Comparison of ENCODE assay signal across 13 cellular contexts in the genomic region with DNA sequence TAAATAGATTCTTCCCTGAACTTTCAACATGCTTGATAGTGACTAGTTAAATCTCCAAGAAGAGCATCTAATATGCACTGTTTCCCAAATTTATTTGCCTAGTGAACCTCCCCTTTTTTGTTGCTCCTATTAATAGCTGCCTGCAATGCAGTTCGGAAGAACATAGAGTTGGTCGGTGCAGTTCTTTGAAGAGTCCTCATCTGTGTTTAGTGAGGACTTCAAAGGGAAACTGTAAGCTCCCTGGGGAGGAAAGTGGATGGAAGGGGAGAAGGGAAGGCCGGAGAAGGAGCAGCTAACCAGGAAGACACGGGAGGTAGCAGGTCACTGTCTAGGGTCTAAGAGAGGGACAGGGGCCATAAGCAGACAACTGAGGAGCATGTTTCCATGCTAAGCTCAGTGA. TPM values are rescaled to one million over a fixed set of nuclear protein-coding genes. Genes with fewer than 3 reads are reported as not detected.
A peak's percentile ranks its signal among the peaks of the same experiment; 100 is the strongest.
DNase-seq lines count a peak whose midpoint lies in the region; ATAC-seq and TF ChIP-seq lines count a peak whose summit lies in the region.
"Had no signal": no experiment of that assay in that cellular context is flagged by ENCODE, and none has a peak within 500 bp of the region (broad histone marks: within the 10 kb centered on the region; RNA-seq: fewer than 3 reads in every experiment).

No MANE protein-coding gene starts in this region.

- intact Hi-C loops in CD8-positive, alpha-beta T cell (cut with DNase I, micrococcal nuclease), result loop anchor here in 1 of 2 experiments (1.0 kb wide), 1 partner anchor 8 kb away; no protein-coding TSS in a partner anchor

- WGBS in endodermal cell (ENCODE audit: insufficient coverage in 1 of 2, insufficient read length in 1 of 2), 2 experiments, result 81 to 86% methylated on average over 4 of the region's 4 CpGs

- DNase-seq in CD8-positive, alpha-beta T cell, result no peak
- no peak for DNase-seq in activated CD8-positive, alpha-beta T cell treated with anti-CD3 and anti-CD28 coated beads, Interleukin-2, amount 10 ng/mL, durations not matched to agents 7 days and 5 days
- no peak for DNase-seq in naive B cell
- DNase-seq in ecto neural progenitor cell (ENCODE audit: low spot score), result no peak
- DNase-seq in substantia nigra (lab: John Stamatoyannopoulos, UW), result no peak
- DNase-seq in endodermal cell, result no peak
- DNase-seq: OCI-M1, SW 1271, testis had no signal

- H3K4me1 ChIP-seq in CD8-positive, alpha-beta T cell (ENCODE audit: insufficient read depth, low read length), result peaks cover 84% of the 10 kb centered on the region
- H3K4me1 ChIP-seq in endodermal cell (ENCODE audit: control insufficient read depth, insufficient read depth, low read length), result no peaks in the 10 kb centered on the region
- H3K4me1 ChIP-seq: testis had no signal

- peak overlapping the region; percentile 44 for H3K4me3 ChIP-seq in CD8-positive, alpha-beta T cell (ENCODE audit: low read depth, low read length)
- H3K4me3 ChIP-seq in endodermal cell (ENCODE audit: low read length), result no peak overlapping the region
- H3K4me3 ChIP-seq: ascending aorta, testis had no signal

- CTCF ChIA-PET in CD8-positive, alpha-beta T cell (lab: Charles Lee), result interaction anchor here (0.7 to 5.2 kb wide), 3 partner anchors 21 to 48 kb away, joined by 3 to 36 read pairs (median 3); partner anchors contain the start of gene AAK1
- CTCF ChIA-PET in activated CD8-positive, alpha-beta T cell treated with anti-CD3 and anti-CD28 coated beads, Interleukin-2, amount 10 ng/mL, durations not matched to agents 7 days and 5 days (lab: Charles Lee), result interaction anchor here (1.1 to 1.6 kb wide), 3 partner anchors 21 to 48 kb away, joined by 3 to 12 read pairs (median 9); partner anchors contain the start of gene AAK1

- peak overlapping the region; percentile 69 for H3K4me3 Mint-ChIP-seq in CD8-positive, alpha-beta T cell
- H3K4me3 Mint-ChIP-seq in activated CD8-positive, alpha-beta T cell treated with anti-CD3 and anti-CD28 coated beads, Interleukin-2, amount 10 ng/mL, durations not matched to agents 7 days and 5 days, result peak overlapping the region; percentile 64
- H3K4me3 Mint-ChIP-seq in naive B cell (peak overlapping the region; percentile 56 to 90 (median 80)), endodermal cell (no peak overlapping the region)

- peak overlapping the region; percentile 82 for H3K27ac ChIP-seq in CD8-positive, alpha-beta T cell (ENCODE audit: low read depth, low read length)
- H3K27ac ChIP-seq in substantia nigra (ENCODE audit: low read depth, low read length, poor library complexity, severe bottlenecking) (no peak overlapping the region), endodermal cell (ENCODE audit: low read depth, low read length) (no peak overlapping the region)
- H3K27ac ChIP-seq: ascending aorta, testis had no signal

- H3K36me3 Mint-ChIP-seq in CD8-positive, alpha-beta T cell, result no peaks in the 10 kb centered on the region
- H3K36me3 Mint-ChIP-seq in activated CD8-positive, alpha-beta T cell treated with anti-CD3 and anti-CD28 coated beads, Interleukin-2, amount 10 ng/mL, durations not matched to agents 7 days and 5 days (ENCODE audit: low read depth), result peaks cover 4% of the 10 kb centered on the region
- no peaks in the 10 kb centered on the region for H3K36me3 Mint-ChIP-seq in naive B cell
- no peaks in the 10 kb centered on the region for H3K36me3 Mint-ChIP-seq in endodermal cell (ENCODE audit: low read depth)

- no peaks in the 10 kb centered on the region for H3K9me3 ChIP-seq in CD8-positive, alpha-beta T cell (ENCODE audit: low read length)
- no peaks in the 10 kb centered on the region for H3K9me3 ChIP-seq in endodermal cell (ENCODE audit: control insufficient read depth, low read length)
- H3K9me3 ChIP-seq: ascending aorta, testis had no signal

- no peaks in the 10 kb centered on the region for H3K27me3 Mint-ChIP-seq in CD8-positive, alpha-beta T cell (ENCODE audit: low read depth)
- H3K27me3 Mint-ChIP-seq in activated CD8-positive, alpha-beta T cell treated with anti-CD3 and anti-CD28 coated beads, Interleukin-2, amount 10 ng/mL, durations not matched to agents 7 days and 5 days (ENCODE audit: low read depth), result no peaks in the 10 kb centered on the region
- H3K27me3 Mint-ChIP-seq in naive B cell (peaks cover 25 to 50% (median 30%) of the 10 kb centered on the region in 3 donors), endodermal cell (ENCODE audit: insufficient read depth) (no peaks in the 10 kb centered on the region)

- H3K4me1 Mint-ChIP-seq in CD8-positive, alpha-beta T cell (ENCODE audit: low read depth), result peaks cover 86% of the 10 kb centered on the region
- H3K4me1 Mint-ChIP-seq in activated CD8-positive, alpha-beta T cell treated with anti-CD3 and anti-CD28 coated beads, Interleukin-2, amount 10 ng/mL, durations not matched to agents 7 days and 5 days (ENCODE audit: low read depth), result peaks cover 77% of the 10 kb centered on the region
- peaks cover 36 to 54% (median 37%) of the 10 kb centered on the region in 3 donors for H3K4me1 Mint-ChIP-seq in naive B cell
- H3K4me1 Mint-ChIP-seq in endodermal cell, result no peaks in the 10 kb centered on the region

- H3K9ac ChIP-seq in endodermal cell (ENCODE audit: extremely low read depth, low read length, poor library complexity, severe bottlenecking), result no peak overlapping the region

- H3K27ac Mint-ChIP-seq in CD8-positive, alpha-beta T cell, result peak overlapping the region; percentile 98
- peak overlapping the region; percentile 91 for H3K27ac Mint-ChIP-seq in activated CD8-positive, alpha-beta T cell treated with anti-CD3 and anti-CD28 coated beads, Interleukin-2, amount 10 ng/mL, durations not matched to agents 7 days and 5 days
- H3K27ac Mint-ChIP-seq in naive B cell (peak overlapping the region; percentile 1 to 98 (median 93)), endodermal cell (no peak overlapping the region)

- TF ChIP-seq CTCF in CD8-positive, alpha-beta T cell (IDR thresholded peaks at IDR 0.05), result no peak
- no peak for TF ChIP-seq CTCF in endodermal cell (conservative IDR thresholded peaks at IDR 0.05)

- no peaks in the 10 kb centered on the region for H3K9me3 Mint-ChIP-seq in CD8-positive, alpha-beta T cell
- H3K9me3 Mint-ChIP-seq in activated CD8-positive, alpha-beta T cell treated with anti-CD3 and anti-CD28 coated beads, Interleukin-2, amount 10 ng/mL, durations not matched to agents 7 days and 5 days (ENCODE audit: insufficient read depth), result peaks cover 6% of the 10 kb centered on the region
- H3K9me3 Mint-ChIP-seq in naive B cell (peaks cover 0 to 2% (median 0%) of the 10 kb centered on the region in 7 donors), endodermal cell (no peaks in the 10 kb centered on the region)

- no peak for ATAC-seq in CD8-positive, alpha-beta T cell
- ATAC-seq in HG02943 (IDR thresholded peaks at IDR 0.05; ENCODE audit: low read depth, unreplicated experiment), result peak; percentile 20
- peak; percentile 14 for ATAC-seq in activated CD8-positive, alpha-beta T cell treated with anti-CD3 and anti-CD28 coated beads, Interleukin-2, amount 10 ng/mL, durations not matched to agents 7 days and 5 days
- no peak for ATAC-seq in naive B cell (ENCODE audit: low read depth in 2 of 2)
- ATAC-seq in GM19035 (IDR thresholded peaks at IDR 0.05; ENCODE audit: unreplicated experiment), result no peak
- ATAC-seq: sciatic nerve had no signal

- POLR2A ChIA-PET in CD8-positive, alpha-beta T cell (lab: Charles Lee), result interaction anchor here (0.7 to 8.8 kb wide), 4 partner anchors 9 to 48 kb away, joined by 4 to 90 read pairs (median 8); partner anchors contain the start of gene AAK1
- POLR2A ChIA-PET in activated CD8-positive, alpha-beta T cell treated with anti-CD3 and anti-CD28 coated beads, Interleukin-2, amount 10 ng/mL, durations not matched to agents 7 days and 5 days (lab: Charles Lee), result interaction anchor here (0.5 to 2.1 kb wide), 6 partner anchors 10 to 342 kb away, joined by 3 to 10 read pairs (median 4); partner anchors contain the start of gene AAK1

- no peaks in the 10 kb centered on the region for H3K27me3 ChIP-seq in CD8-positive, alpha-beta T cell (ENCODE audit: insufficient read depth, low read length)
- no peaks in the 10 kb centered on the region for H3K27me3 ChIP-seq in endodermal cell (ENCODE audit: control insufficient read depth, insufficient read depth, low read length, poor library complexity, severe bottlenecking)
- H3K27me3 ChIP-seq: ascending aorta, testis had no signal

- H3K36me3 ChIP-seq in CD8-positive, alpha-beta T cell (ENCODE audit: insufficient read depth, low read length), result no peaks in the 10 kb centered on the region
- no peaks in the 10 kb centered on the region for H3K36me3 ChIP-seq in endodermal cell (ENCODE audit: control insufficient read depth, insufficient read depth, low read length)
- H3K36me3 ChIP-seq: ascending aorta had no signal

RNA-seq across cellular contexts. Expression of gene ANXA4, which starts 48.9 kb away (rescaled TPM):
- 1 to 10 TPM; 2.9 TPM for total RNA-seq in CD8-positive, alpha-beta T cell
- total RNA-seq in activated CD8-positive, alpha-beta T cell treated with anti-CD3 and anti-CD28 coated beads, Interleukin-2, amount 10 ng/mL, durations not matched to agents 7 days and 5 days, result 10 to 100 TPM; 53.5 to 59.5 TPM
- polyA plus RNA-seq in naive B cell (ENCODE audit: low read depth in 6 of 6), result 100 to 1,000 TPM in 1 of 6 donors, 10 to 100 TPM in 5; 43.4 to 113 (median 82.0) TPM
- total RNA-seq in endodermal cell, result 10 to 100 TPM; 18.0 to 21.4 TPM
- polyA plus RNA-seq in endodermal cell (2013, experiment 1 of 2), result 11.0 TPM
- polyA plus RNA-seq in endodermal cell (2013, experiment 2 of 2), result 11.1 TPM

RNA-seq across cellular contexts. Expression of gene AAK1, which starts 49.5 kb away (rescaled TPM):
- 100 to 1,000 TPM; 156 to 174 TPM for total RNA-seq in CD8-positive, alpha-beta T cell
- total RNA-seq in activated CD8-positive, alpha-beta T cell treated with anti-CD3 and anti-CD28 coated beads, Interleukin-2, amount 10 ng/mL, durations not matched to agents 7 days and 5 days, result 100 to 1,000 TPM; 105 to 107 TPM
- polyA plus RNA-seq in naive B cell (ENCODE audit: low read depth in 6 of 6), result 1 to 10 TPM in 4 of 6 donors, under 1 TPM in 2; 0.47 to 6.1 (median 3.4) TPM
- 10 to 100 TPM; 29.2 to 34.7 TPM for total RNA-seq in endodermal cell
- 21.3 TPM for polyA plus RNA-seq in endodermal cell (2013, experiment 1 of 2)
- 20.5 TPM for polyA plus RNA-seq in endodermal cell (2013, experiment 2 of 2)

Comparison
In these comparisons a context has a peak if more than half of its experiments do, and no peak if none do; other contexts are left out.
1. ATAC-seq: peak in HG02943 (single experiment) and activated CD8-positive, alpha-beta T cell treated with anti-CD3 and anti-CD28 coated beads, Interleukin-2, amount 10 ng/mL, durations not matched to agents 7 days and 5 days (single experiment); none in CD8-positive, alpha-beta T cell (single experiment), naive B cell (0 of 2) and GM19035 (single experiment).
2. RNA of gene ANXA4, which starts 48.9 kb away (total RNA-seq): 53.5 to 59.5 TPM in activated CD8-positive, alpha-beta T cell treated with anti-CD3 and anti-CD28 coated beads, Interleukin-2, amount 10 ng/mL, durations not matched to agents 7 days and 5 days and 18.0 to 21.4 TPM in endodermal cell; 2.9 TPM in CD8-positive, alpha-beta T cell; every median in the first group is over 4 times any median in the second.